ENCODE assay signal across 1 cellular context in the genomic region with DNA sequence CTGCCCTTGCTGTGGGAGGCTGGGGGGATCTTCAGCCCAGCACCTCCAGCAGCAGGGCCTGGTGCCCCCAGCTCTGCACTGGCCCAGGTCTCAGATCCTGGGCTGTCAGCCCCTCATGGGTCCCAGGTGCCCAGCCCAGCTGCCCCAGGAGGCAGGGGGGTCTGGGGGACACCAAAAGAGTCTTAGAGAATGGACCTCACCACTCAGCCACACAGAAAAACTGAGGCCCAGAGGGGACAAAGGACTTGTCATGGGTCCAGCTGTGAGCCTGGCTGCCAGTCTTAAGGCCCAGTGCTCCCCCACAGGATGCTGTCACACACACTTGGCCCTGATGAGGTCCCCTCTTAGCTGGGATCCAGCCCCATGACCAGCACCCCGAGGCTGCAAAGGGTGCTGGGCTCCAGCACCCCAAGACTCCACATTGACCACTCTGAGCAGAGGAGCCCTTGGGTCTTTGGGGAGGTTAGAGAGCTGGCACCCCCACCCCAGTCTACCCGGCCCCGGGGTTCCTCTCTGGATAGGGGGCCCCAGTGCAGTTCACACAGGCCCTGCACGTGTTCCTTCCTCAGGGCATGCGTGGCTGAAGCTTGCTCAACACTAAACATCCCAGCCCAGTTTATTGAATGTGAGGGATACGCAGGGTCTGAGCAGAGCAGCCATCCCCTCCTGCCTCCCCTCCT.
TF ChIP-seq lines count a peak whose summit lies in the region.

No MANE protein-coding gene starts in this region.

TF ChIP-seq in HepG2, 621 proteins besides CTCF, POLR2A, EP300 and RAD21:
- TF ChIP-seq, protein P1, sequence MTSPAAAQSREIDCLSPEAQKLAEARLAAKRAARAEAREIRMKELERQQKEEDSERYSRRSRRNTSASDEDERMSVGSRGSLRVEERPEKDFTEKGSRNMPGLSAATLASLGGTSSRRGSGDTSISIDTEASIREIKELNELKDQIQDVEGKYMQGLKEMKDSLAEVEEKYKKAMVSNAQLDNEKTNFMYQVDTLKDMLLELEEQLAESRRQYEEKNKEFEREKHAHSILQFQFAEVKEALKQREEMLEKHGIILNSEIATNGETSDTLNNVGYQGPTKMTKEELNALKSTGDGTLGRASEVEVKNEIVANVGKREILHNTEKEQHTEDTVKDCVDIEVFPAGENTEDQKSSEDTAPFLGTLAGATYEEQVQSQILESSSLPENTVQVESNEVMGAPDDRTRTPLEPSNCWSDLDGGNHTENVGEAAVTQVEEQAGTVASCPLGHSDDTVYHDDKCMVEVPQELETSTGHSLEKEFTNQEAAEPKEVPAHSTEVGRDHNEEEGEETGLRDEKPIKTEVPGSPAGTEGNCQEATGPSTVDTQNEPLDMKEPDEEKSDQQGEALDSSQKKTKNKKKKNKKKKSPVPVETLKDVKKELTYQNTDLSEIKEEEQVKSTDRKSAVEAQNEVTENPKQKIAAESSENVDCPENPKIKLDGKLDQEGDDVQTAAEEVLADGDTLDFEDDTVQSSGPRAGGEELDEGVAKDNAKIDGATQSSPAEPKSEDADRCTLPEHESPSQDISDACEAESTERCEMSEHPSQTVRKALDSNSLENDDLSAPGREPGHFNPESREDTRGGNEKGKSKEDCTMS (CRISPR knock-in tag; conservative IDR thresholded peaks at IDR 0.05): no peak
